Comparison of ENCODE assay signal across 24 cellular contexts in the genomic region with DNA sequence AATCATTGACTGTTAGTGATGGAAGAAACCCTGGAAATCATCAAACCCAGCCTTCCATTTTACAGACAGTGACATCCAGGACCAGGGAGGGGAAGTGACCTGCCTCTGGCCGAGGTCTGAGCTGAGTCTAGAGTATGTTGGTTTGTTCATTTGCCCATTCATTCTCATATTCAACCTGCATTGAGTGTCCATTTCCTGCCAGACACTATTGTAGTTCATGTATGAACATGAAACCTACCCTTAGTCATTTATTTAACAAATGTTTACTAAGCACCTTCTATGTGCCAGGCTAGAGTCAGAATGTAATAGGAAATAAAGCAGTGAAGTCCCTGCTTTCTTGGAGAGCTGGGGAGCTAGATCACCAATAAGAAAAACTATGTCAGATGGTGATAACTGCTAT. TPM values are rescaled to one million over a fixed set of nuclear protein-coding genes. Genes with fewer than 3 reads are reported as not detected.
DNase-seq lines count a peak whose midpoint lies in the region; ATAC-seq, FAIRE-seq and TF ChIP-seq lines count a peak whose summit lies in the region.
"Had no signal": no experiment of that assay in that cellular context is flagged by ENCODE, and none has a peak within 500 bp of the region (broad histone marks: within the 10 kb centered on the region; RNA-seq: fewer than 3 reads in every experiment).

No MANE protein-coding gene starts in this region.

- H3K36me3 Mint-ChIP-seq in activated CD8-positive, alpha-beta memory T cell treated with anti-CD3 and anti-CD28 coated beads, Interleukin-2, amount 10 ng/mL, durations not matched to agents 7 days and 5 days = no peaks in the 10 kb centered on the region
- H3K36me3 Mint-ChIP-seq in activated T-helper 17 cell treated with anti-CD3 and anti-CD28 coated beads, Interleukin-2, amount 50 U/mL, for 72 hours (ENCODE audit: low read depth) = no peaks in the 10 kb centered on the region
- H3K36me3 Mint-ChIP-seq: CD8-positive, alpha-beta memory T cell had no signal

- no peak overlapping the region for H3K27ac Mint-ChIP-seq in activated CD8-positive, alpha-beta memory T cell treated with anti-CD3 and anti-CD28 coated beads, Interleukin-2, amount 10 ng/mL, durations not matched to agents 7 days and 5 days
- no peak overlapping the region for H3K27ac Mint-ChIP-seq in activated T-helper 17 cell treated with anti-CD3 and anti-CD28 coated beads, Interleukin-2, amount 50 U/mL, for 72 hours
- H3K27ac Mint-ChIP-seq: CD8-positive, alpha-beta memory T cell; GM23338 had no signal

- TF ChIP-seq CTCF in foreskin keratinocyte (conservative IDR thresholded peaks at IDR 0.05) = no peak

- H3K4me3 Mint-ChIP-seq in activated CD8-positive, alpha-beta memory T cell treated with anti-CD3 and anti-CD28 coated beads, Interleukin-2, amount 10 ng/mL, durations not matched to agents 7 days and 5 days = no peak overlapping the region
- no peak overlapping the region for H3K4me3 Mint-ChIP-seq in activated T-helper 17 cell treated with anti-CD3 and anti-CD28 coated beads, Interleukin-2, amount 50 U/mL, for 72 hours
- H3K4me3 Mint-ChIP-seq: CD8-positive, alpha-beta memory T cell; GM23338 had no signal

- no peaks in the 10 kb centered on the region for H3K9me3 Mint-ChIP-seq in activated CD8-positive, alpha-beta memory T cell treated with anti-CD3 and anti-CD28 coated beads, Interleukin-2, amount 10 ng/mL, durations not matched to agents 7 days and 5 days (ENCODE audit: low read depth)
- H3K9me3 Mint-ChIP-seq in activated T-helper 17 cell treated with anti-CD3 and anti-CD28 coated beads, Interleukin-2, amount 50 U/mL, for 72 hours = no peaks in the 10 kb centered on the region
- H3K9me3 Mint-ChIP-seq: GM23338 had no signal

- no peaks in the 10 kb centered on the region for H3K4me1 ChIP-seq in foreskin keratinocyte
- H3K4me1 ChIP-seq: HAP-1 had no signal

- no peak for DNase-seq in activated CD8-positive, alpha-beta memory T cell treated with anti-CD3 and anti-CD28 coated beads, Interleukin-2, amount 10 ng/mL, durations not matched to agents 7 days and 5 days
- DNase-seq in activated CD8-positive, alpha-beta memory T cell treated with anti-CD3 and anti-CD28 coated beads, Interleukin-2, amount 50 U/mL, for 48 hours = no peak
- peak; percentile 35 to 59 for DNase-seq in foreskin keratinocyte
- DNase-seq in urothelium cell line (ENCODE audit: low spot score) = no peak
- DNase-seq in NCI-H69 (lab: John Stamatoyannopoulos, UW) = no peak
- DNase-seq in cortex of kidney (lab: John Stamatoyannopoulos, UW) = no peak
- DNase-seq: Calu3; CD8-positive, alpha-beta memory T cell; DMS79; KBM-7; NCI-H1092 treated with DMSO at 0.1 percent for 48 hours; NCI-H2081 treated with DMSO at 0.1 percent for 48 hours; NCI-H2171 treated with DMSO at 0.1 percent for 48 hours; NCI-H526 treated with DMSO at 0.1 percent for 48 hours; NK-92 treated with Interleukin-12 subunit alpha and Interleukin-12 subunit beta, amount 100 ng/mL, for 24 hours; SIG-M5; SK-N-SH had no signal

- CTCF ChIA-PET in activated CD8-positive, alpha-beta memory T cell treated with anti-CD3 and anti-CD28 coated beads, Interleukin-2, amount 10 ng/mL, durations not matched to agents 7 days and 5 days (lab: Charles Lee) = no interaction called here

- peaks cover 8% of the 10 kb centered on the region for H3K27me3 Mint-ChIP-seq in activated CD8-positive, alpha-beta memory T cell treated with anti-CD3 and anti-CD28 coated beads, Interleukin-2, amount 10 ng/mL, durations not matched to agents 7 days and 5 days
- H3K27me3 Mint-ChIP-seq in activated T-helper 17 cell treated with anti-CD3 and anti-CD28 coated beads, Interleukin-2, amount 50 U/mL, for 72 hours = peaks cover 9% of the 10 kb centered on the region

- peaks cover 4% of the 10 kb centered on the region for H3K27me3 ChIP-seq in foreskin keratinocyte

- peak; percentile 46 for FAIRE-seq in urothelium cell line (lab: Jason Lieb, UNC)
- FAIRE-seq: A204.1, HepG2 had no signal

- no peak overlapping the region for H3K27ac ChIP-seq in foreskin keratinocyte
- H3K27ac ChIP-seq: C4-2B had no signal

- ATAC-seq in activated CD8-positive, alpha-beta memory T cell treated with anti-CD3 and anti-CD28 coated beads, Interleukin-2, amount 10 ng/mL, durations not matched to agents 7 days and 5 days = peak; percentile 12
- ATAC-seq in activated T-helper 17 cell treated with anti-CD3 and anti-CD28 coated beads, Interleukin-2, amount 50 U/mL, for 72 hours (replicated peaks) = peak; percentile 58
- ATAC-seq in foreskin keratinocyte (peak; percentile 60), HG03469 (IDR thresholded peaks at IDR 0.05; ENCODE audit: unreplicated experiment) (no peak)
- ATAC-seq: GM23338, HepG2 had no signal

- H3K4me1 Mint-ChIP-seq in activated CD8-positive, alpha-beta memory T cell treated with anti-CD3 and anti-CD28 coated beads, Interleukin-2, amount 10 ng/mL, durations not matched to agents 7 days and 5 days = no peaks in the 10 kb centered on the region
- no peaks in the 10 kb centered on the region for H3K4me1 Mint-ChIP-seq in activated T-helper 17 cell treated with anti-CD3 and anti-CD28 coated beads, Interleukin-2, amount 50 U/mL, for 72 hours
- H3K4me1 Mint-ChIP-seq: CD8-positive, alpha-beta memory T cell had no signal

RNA-seq across cellular contexts. Expression of gene KCND3, which starts 51.3 kb away (rescaled TPM):
- not detected for total RNA-seq in activated CD8-positive, alpha-beta memory T cell treated with anti-CD3 and anti-CD28 coated beads, Interleukin-2, amount 10 ng/mL, durations not matched to agents 7 days and 5 days
- total RNA-seq in activated T-helper 17 cell treated with anti-CD3 and anti-CD28 coated beads, Interleukin-2, amount 50 U/mL, for 72 hours = not detected
- total RNA-seq in foreskin keratinocyte = 0.07 and 0.10 TPM in 2 replicates
- polyA plus RNA-seq in foreskin keratinocyte = 0.01 and 0.02 TPM in 2 replicates
- total RNA-seq: CD8-positive, alpha-beta memory T cell; HepG2 had no signal
- polyA plus RNA-seq: CD8-positive, alpha-beta memory T cell; SK-N-SH had no signal

Comparison
In these comparisons a context has a peak if more than half of its experiments do, and no peak if none do; other contexts are left out.
1. DNase-seq: peak in foreskin keratinocyte (2 of 2); none in activated CD8-positive, alpha-beta memory T cell treated with anti-CD3 and anti-CD28 coated beads, Interleukin-2, amount 10 ng/mL, durations not matched to agents 7 days and 5 days (single experiment), activated CD8-positive, alpha-beta memory T cell treated with anti-CD3 and anti-CD28 coated beads, Interleukin-2, amount 50 U/mL, for 48 hours (single experiment), urothelium cell line (single experiment), NCI-H69 (single experiment) and cortex of kidney (single experiment).